Comparison of ENCODE assay signal across 13 cellular contexts in genomic region chr9:94870465-94870792, GRCh38.
DNase-seq lines count a peak whose midpoint lies in the region; ATAC-seq and TF ChIP-seq lines count a peak whose summit lies in the region.
"Had no signal": no experiment of that assay in that cellular context is flagged by ENCODE, and none has a peak within 500 bp of the region (broad histone marks: within the 10 kb centered on the region; RNA-seq: fewer than 3 reads in every experiment).

No MANE protein-coding gene starts in this region.

- POLR2A ChIA-PET in MCF 10A (lab: Yijun Ruan, JAX), result interaction anchor here (0.7 to 4.8 kb wide), 11 partner anchors 11 to 137 kb away, joined by 3 to 45 read pairs (median 11); no protein-coding TSS in a partner anchor
- POLR2A ChIA-PET in activated CD4-positive, alpha-beta memory T cell treated with anti-CD3 and anti-CD28 coated beads, Interleukin-2, amount 10 ng/mL, durations not matched to agents 7 days and 5 days (lab: Charles Lee), result interaction anchor here (1.0 to 1.9 kb wide), 7 partner anchors 8 to 87 kb away, joined by 3 to 14 read pairs (median 3); no protein-coding TSS in a partner anchor

- TF ChIP-seq CTCF in MCF 10A (IDR thresholded peaks at IDR 0.05; ENCODE audit: unreplicated experiment), result no peak
- no peak for TF ChIP-seq CTCF in mammary epithelial cell (conservative IDR thresholded peaks at IDR 0.05 in 1 of 2, IDR thresholded peaks at IDR 0.05 in 1 of 2; ENCODE audit: extremely low read depth in 1 of 2, insufficient read depth in 1 of 2, low read depth in 1 of 2, low read length in 2 of 2)
- TF ChIP-seq CTCF in type B pancreatic cell (conservative IDR thresholded peaks at IDR 0.05), result no peak
- no peak for TF ChIP-seq CTCF in tibial nerve (IDR thresholded peaks at IDR 0.05)

- TF ChIP-seq POLR2A in tibial nerve (IDR thresholded peaks at IDR 0.05), result no peak

- H3K27ac ChIP-seq in mammary epithelial cell (ENCODE audit: insufficient read depth, low read depth, low read length) (no peak overlapping the region), mesodermal cell (ENCODE audit: low read depth, low read length, severe bottlenecking) (peak overlapping the region; percentile 57), tibial nerve (peak overlapping the region in 2 of 4 donors; percentile 68 to 78)

- no peaks in the 10 kb centered on the region for H3K36me3 Mint-ChIP-seq in MCF 10A (ENCODE audit: insufficient read depth, unreplicated experiment)
- H3K36me3 Mint-ChIP-seq in activated CD4-positive, alpha-beta memory T cell treated with anti-CD3 and anti-CD28 coated beads, Interleukin-2, amount 10 ng/mL, durations not matched to agents 7 days and 5 days (ENCODE audit: low read depth), result peaks cover 25% of the 10 kb centered on the region
- H3K36me3 Mint-ChIP-seq in type B pancreatic cell, result peaks cover 6% of the 10 kb centered on the region

- no peak overlapping the region for H3K4me2 ChIP-seq in mammary epithelial cell (ENCODE audit: insufficient read depth, low read depth, low read length)

- H3K27me3 Mint-ChIP-seq in MCF 10A (ENCODE audit: insufficient read depth, unreplicated experiment), result no peaks in the 10 kb centered on the region
- peaks cover 9% of the 10 kb centered on the region for H3K27me3 Mint-ChIP-seq in activated CD4-positive, alpha-beta memory T cell treated with anti-CD3 and anti-CD28 coated beads, Interleukin-2, amount 10 ng/mL, durations not matched to agents 7 days and 5 days
- H3K27me3 Mint-ChIP-seq in type B pancreatic cell, result no peaks in the 10 kb centered on the region

- H3K36me3 ChIP-seq in mammary epithelial cell (ENCODE audit: insufficient read depth, low read length) (no peaks in the 10 kb centered on the region), mesodermal cell (ENCODE audit: control insufficient read depth, insufficient read depth, low read length) (no peaks in the 10 kb centered on the region), tibial nerve (no peaks in the 10 kb centered on the region)
- H3K36me3 ChIP-seq: HAP-1, sigmoid colon had no signal

- in situ Hi-C loops in mammary epithelial cell (cut with MboI; ENCODE audit: low sequenced_read_pairs in 2 of 2), result no loop called here

- H3K79me2 ChIP-seq in mammary epithelial cell (ENCODE audit: insufficient read depth, low read length), result no peaks in the 10 kb centered on the region

- H3K4me1 ChIP-seq in mammary epithelial cell (ENCODE audit: insufficient read depth, low read length) (peaks cover 51% of the 10 kb centered on the region), mesodermal cell (ENCODE audit: control insufficient read depth, insufficient read depth, low read length, poor library complexity, severe bottlenecking) (peaks cover 78% of the 10 kb centered on the region), tibial nerve (peaks cover 0 to 81% (median 33%) of the 10 kb centered on the region in 4 donors)

- DNase-seq in MCF 10A (ENCODE audit: unreplicated experiment) (no peak), mammary epithelial cell (no peak), type B pancreatic cell (ENCODE audit: extremely low spot score, unreplicated experiment) (no peak), tibial nerve (ENCODE audit: low spot score in 2 of 2) (no peak)
- DNase-seq in activated CD4-positive, alpha-beta memory T cell treated with anti-CD3 and anti-CD28 coated beads, Interleukin-2, amount 10 ng/mL, durations not matched to agents 7 days and 5 days, result no peak
- DNase-seq in activated effector memory CD4-positive, alpha-beta T cell treated with Interleukin-2 at 50 U/mL for 16 hours, result no peak
- DNase-seq: activated CD4-positive, alpha-beta T cell treated with anti-CD3 and anti-CD28 coated beads, Interleukin-2, amount 50 U/mL, for 4 hours; cortex of kidney; NCI-H1048; sigmoid colon had no signal

- intact Hi-C loops in MCF 10A (cut with micrococcal nuclease) (no loop called here), mammary epithelial cell (cut with micrococcal nuclease) (no loop called here)

- dilution Hi-C loops in mammary epithelial cell (cut with HindIII; ENCODE audit: low sequenced_read_pairs), result no loop called here

- H3K9me3 Mint-ChIP-seq in MCF 10A (ENCODE audit: unreplicated experiment) (no peaks in the 10 kb centered on the region), type B pancreatic cell (peaks cover 6% of the 10 kb centered on the region)
- H3K9me3 Mint-ChIP-seq in activated CD4-positive, alpha-beta memory T cell treated with anti-CD3 and anti-CD28 coated beads, Interleukin-2, amount 10 ng/mL, durations not matched to agents 7 days and 5 days, result peaks cover 2% of the 10 kb centered on the region

- H3K9me3 ChIP-seq in mammary epithelial cell (replicated peaks; ENCODE audit: insufficient read depth, low read length) (no peaks in the 10 kb centered on the region), mesodermal cell (ENCODE audit: control insufficient read depth, low read length) (no peaks in the 10 kb centered on the region), tibial nerve (no peaks in the 10 kb centered on the region)
- H3K9me3 ChIP-seq: HAP-1, sigmoid colon had no signal

- CTCF ChIA-PET in MCF 10A (lab: Yijun Ruan, JAX) (interaction anchor here (0.7 kb wide), 1 partner anchor 43 kb away, joined by 3 read pairs; no protein-coding TSS in a partner anchor), mammary epithelial cell (lab: Charles Lee; ENCODE audit: low non-redundant PET) (no interaction called here)
- CTCF ChIA-PET in activated CD4-positive, alpha-beta memory T cell treated with anti-CD3 and anti-CD28 coated beads, Interleukin-2, amount 10 ng/mL, durations not matched to agents 7 days and 5 days (lab: Charles Lee), result interaction anchor here (1.0 kb wide), 1 partner anchor 9 kb away, joined by 4 read pairs; no protein-coding TSS in a partner anchor

- no peaks in the 10 kb centered on the region for H3K27me3 ChIP-seq in mammary epithelial cell (ENCODE audit: insufficient read depth, low read length)
- no peaks in the 10 kb centered on the region for H3K27me3 ChIP-seq in tibial nerve
- H3K27me3 ChIP-seq: sigmoid colon had no signal

- ATAC-seq in GM19467 (IDR thresholded peaks at IDR 0.05; ENCODE audit: unreplicated experiment), result no peak

- H2AFZ ChIP-seq in mammary epithelial cell (ENCODE audit: low read depth, low read length), result no peak overlapping the region

- peaks cover 47% of the 10 kb centered on the region for H3K4me1 Mint-ChIP-seq in MCF 10A (ENCODE audit: insufficient read depth, unreplicated experiment)
- H3K4me1 Mint-ChIP-seq in activated CD4-positive, alpha-beta memory T cell treated with anti-CD3 and anti-CD28 coated beads, Interleukin-2, amount 10 ng/mL, durations not matched to agents 7 days and 5 days, result peaks cover 47% of the 10 kb centered on the region
- H3K4me1 Mint-ChIP-seq in type B pancreatic cell (ENCODE audit: unreplicated experiment), result peaks cover 61% of the 10 kb centered on the region

- H3K27ac Mint-ChIP-seq in MCF 10A (ENCODE audit: low read depth, unreplicated experiment) (peak overlapping the region; percentile 47), type B pancreatic cell (peak overlapping the region; percentile 98)
- H3K27ac Mint-ChIP-seq in activated CD4-positive, alpha-beta memory T cell treated with anti-CD3 and anti-CD28 coated beads, Interleukin-2, amount 10 ng/mL, durations not matched to agents 7 days and 5 days, result peak overlapping the region; percentile 91

- 100% methylated on average over 3 of the region's 3 CpGs for WGBS in mammary epithelial cell (ENCODE audit: low coverage, missing lambda C conversion rate)
- WGBS in mesodermal cell (ENCODE audit: insufficient coverage in 2 of 2), 2 experiments, result 92 to 100% methylated on average over 2 to 3 of the region's 3 CpGs
- 93 to 98% methylated on average over 3 of the region's 3 CpGs for WGBS in tibial nerve, 2 donors

- no peak overlapping the region for H3K4me3 Mint-ChIP-seq in MCF 10A (ENCODE audit: unreplicated experiment)
- H3K4me3 Mint-ChIP-seq in activated CD4-positive, alpha-beta memory T cell treated with anti-CD3 and anti-CD28 coated beads, Interleukin-2, amount 10 ng/mL, durations not matched to agents 7 days and 5 days, result no peak overlapping the region
- peak overlapping the region; percentile 68 for H3K4me3 Mint-ChIP-seq in type B pancreatic cell

- BruUV-seq in MCF 10A (replicated peaks; lab: Mats Ljungman, UMichigan), result no TSS peak
- BruUV-seq in mammary epithelial cell (replicated peaks; lab: Mats Ljungman, UMichigan), result no TSS peak

- TF ChIP-seq EP300 in tibial nerve (IDR thresholded peaks at IDR 0.05), result no peak

- H3K4me3 ChIP-seq in mammary epithelial cell (replicated peaks in 1 of 3; ENCODE audit: insufficient read depth in 1 of 3, low read depth in 2 of 3, low read length in 3 of 3) (no peak overlapping the region), mesodermal cell (ENCODE audit: extremely low read depth, insufficient read depth, low read length, poor library complexity, severe bottlenecking) (no peak overlapping the region), tibial nerve (no peak overlapping the region)
- H3K4me3 ChIP-seq: HAP-1, sigmoid colon had no signal

- no peaks in the 10 kb centered on the region for H4K20me1 ChIP-seq in mammary epithelial cell (ENCODE audit: insufficient read depth, low read length)

- no peak overlapping the region for H3K9ac ChIP-seq in mammary epithelial cell (ENCODE audit: insufficient read depth, low read length)

Comparison
In these comparisons a context has a peak if more than half of its experiments do, and no peak if none do; other contexts are left out.
1. H3K27ac Mint-ChIP-seq: peak in every context shown above with its lines; median percentile 98 in type B pancreatic cell; 91 in activated CD4-positive, alpha-beta memory T cell treated with anti-CD3 and anti-CD28 coated beads, Interleukin-2, amount 10 ng/mL, durations not matched to agents 7 days and 5 days; 47 in MCF 10A.